2 cellular contexts compared by ENCODE assay signal in genomic region chr5:151651997-151652645, GRCh38.
TF ChIP-seq lines count a peak whose summit lies in the region.

No MANE protein-coding gene starts in this region.

TF ChIP-seq in HEK293, 187 proteins besides CTCF, POLR2A, EP300 and RAD21 (continued from another document):
- TF ChIP-seq, protein P1, sequence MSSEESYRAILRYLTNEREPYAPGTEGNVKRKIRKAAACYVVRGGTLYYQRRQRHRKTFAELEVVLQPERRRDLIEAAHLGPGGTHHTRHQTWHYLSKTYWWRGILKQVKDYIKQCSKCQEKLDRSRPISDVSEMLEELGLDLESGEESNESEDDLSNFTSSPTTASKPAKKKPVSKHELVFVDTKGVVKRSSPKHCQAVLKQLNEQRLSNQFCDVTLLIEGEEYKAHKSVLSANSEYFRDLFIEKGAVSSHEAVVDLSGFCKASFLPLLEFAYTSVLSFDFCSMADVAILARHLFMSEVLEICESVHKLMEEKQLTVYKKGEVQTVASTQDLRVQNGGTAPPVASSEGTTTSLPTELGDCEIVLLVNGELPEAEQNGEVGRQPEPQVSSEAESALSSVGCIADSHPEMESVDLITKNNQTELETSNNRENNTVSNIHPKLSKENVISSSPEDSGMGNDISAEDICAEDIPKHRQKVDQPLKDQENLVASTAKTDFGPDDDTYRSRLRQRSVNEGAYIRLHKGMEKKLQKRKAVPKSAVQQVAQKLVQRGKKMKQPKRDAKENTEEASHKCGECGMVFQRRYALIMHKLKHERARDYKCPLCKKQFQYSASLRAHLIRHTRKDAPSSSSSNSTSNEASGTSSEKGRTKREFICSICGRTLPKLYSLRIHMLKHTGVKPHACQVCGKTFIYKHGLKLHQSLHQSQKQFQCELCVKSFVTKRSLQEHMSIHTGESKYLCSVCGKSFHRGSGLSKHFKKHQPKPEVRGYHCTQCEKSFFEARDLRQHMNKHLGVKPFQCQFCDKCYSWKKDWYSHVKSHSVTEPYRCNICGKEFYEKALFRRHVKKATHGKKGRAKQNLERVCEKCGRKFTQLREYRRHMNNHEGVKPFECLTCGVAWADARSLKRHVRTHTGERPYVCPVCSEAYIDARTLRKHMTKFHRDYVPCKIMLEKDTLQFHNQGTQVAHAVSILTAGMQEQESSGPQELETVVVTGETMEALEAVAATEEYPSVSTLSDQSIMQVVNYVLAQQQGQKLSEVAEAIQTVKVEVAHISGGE (tag by site-specific recombination; conservative IDR thresholded peaks at IDR 0.05; ENCODE audit: low read depth): no peak
- TF ChIP-seq ZNF48 (tag by site-specific recombination; IDR thresholded peaks at IDR 0.05) (no peak), ZBTB21 (tag by site-specific recombination; IDR thresholded peaks at IDR 0.05) (no peak), ZSCAN4 (tag by site-specific recombination; IDR thresholded peaks at IDR 0.05) (no peak), ZNF423 (tag by site-specific recombination; IDR thresholded peaks at IDR 0.05) (no peak), ZNF184 (tag by site-specific recombination; IDR thresholded peaks at IDR 0.05) (no peak), EGR2 (tag by site-specific recombination; IDR thresholded peaks at IDR 0.05; ENCODE audit: low read depth) (no peak), ZFHX2 (tag by site-specific recombination; conservative IDR thresholded peaks at IDR 0.05) (no peak), ZNF335 (tag by site-specific recombination; conservative IDR thresholded peaks at IDR 0.05) (no peak), ZNF394 (tag by site-specific recombination; IDR thresholded peaks at IDR 0.05; ENCODE audit: borderline replicate concordance) (0 out of 2 replicates have a peak, but pooled peaks have one; percentile 28), ZFP41 (tag by site-specific recombination; IDR thresholded peaks at IDR 0.05; ENCODE audit: borderline replicate concordance) (no peak), ZBTB17 (tag by site-specific recombination; IDR thresholded peaks at IDR 0.05) (0 out of 2 replicates have a peak, but pooled peaks have one; percentile 36)

TF ChIP-seq in SK-N-SH treated with all-trans-retinoic acid at 6 μM for 48 hours, 23 proteins besides CTCF, POLR2A, EP300 and RAD21 (continued from another document):
- TF ChIP-seq, protein P2, sequence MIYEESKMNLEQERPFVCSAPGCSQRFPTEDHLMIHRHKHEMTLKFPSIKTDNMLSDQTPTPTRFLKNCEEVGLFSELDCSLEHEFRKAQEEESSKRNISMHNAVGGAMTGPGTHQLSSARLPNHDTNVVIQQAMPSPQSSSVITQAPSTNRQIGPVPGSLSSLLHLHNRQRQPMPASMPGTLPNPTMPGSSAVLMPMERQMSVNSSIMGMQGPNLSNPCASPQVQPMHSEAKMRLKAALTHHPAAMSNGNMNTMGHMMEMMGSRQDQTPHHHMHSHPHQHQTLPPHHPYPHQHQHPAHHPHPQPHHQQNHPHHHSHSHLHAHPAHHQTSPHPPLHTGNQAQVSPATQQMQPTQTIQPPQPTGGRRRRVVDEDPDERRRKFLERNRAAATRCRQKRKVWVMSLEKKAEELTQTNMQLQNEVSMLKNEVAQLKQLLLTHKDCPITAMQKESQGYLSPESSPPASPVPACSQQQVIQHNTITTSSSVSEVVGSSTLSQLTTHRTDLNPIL (CRISPR knock-in tag; IDR thresholded peaks at IDR 0.05; ENCODE audit: low read depth): no peak
TF ChIP-seq in SK-N-SH treated with all-trans-retinoic acid at 6 μM for 48 hours: peak in this region for 0.
